In genomic region chr10:95819620-95820329, GRCh38 we compare ENCODE assay signal across 16 cellular contexts.
DNase-seq lines count a peak whose midpoint lies in the region; ATAC-seq and TF ChIP-seq lines count a peak whose summit lies in the region.
"Had no signal": no experiment of that assay in that cellular context is flagged by ENCODE, and none has a peak within 500 bp of the region (broad histone marks: within the 10 kb centered on the region; RNA-seq: fewer than 3 reads in every experiment).

No MANE protein-coding gene starts in this region.

- H3K27me3 ChIP-seq in heart right ventricle, result peaks cover 0 to 4% (median 0%) of the 10 kb centered on the region in 7 donors
- H3K27me3 ChIP-seq in SJSA1 (replicated peaks), result no peaks in the 10 kb centered on the region
- no peaks in the 10 kb centered on the region for H3K27me3 ChIP-seq in upper lobe of right lung
- H3K27me3 ChIP-seq: cardiac muscle cell, ovary had no signal

- peak in 1 of 8 donors; percentile 45 for ATAC-seq in heart right ventricle
- ATAC-seq in left ventricle myocardium superior, result no peak
- no peak for ATAC-seq in upper lobe of right lung
- ATAC-seq in HG03460 (IDR thresholded peaks at IDR 0.05; ENCODE audit: unreplicated experiment), result no peak
- no peak for ATAC-seq in GM19455 (IDR thresholded peaks at IDR 0.05; ENCODE audit: unreplicated experiment)

- DNase-seq in heart right ventricle (no peak), left ventricle myocardium superior (no peak), SJSA1 (ENCODE audit: low read depth in 1 of 2, low spot score in 2 of 2) (peak in 1 of 2 experiments; percentile 26), fibroblast of the aortic adventitia (ENCODE audit: low read depth) (peak; percentile 36), upper lobe of right lung (no peak), NCI-H510A treated with DMSO at 0.1 percent for 48 hours (lab: John Stamatoyannopoulos, UW) (no peak)
- DNase-seq: activated CD4-positive, alpha-beta T cell treated with anti-CD3 and anti-CD28 coated beads for 48 hours; DND-41; H9; MM.1S; NCI-H2171; ovary had no signal

- H3K4me3 ChIP-seq in heart right ventricle (no peak overlapping the region), SJSA1 (no peak overlapping the region), fibroblast of the aortic adventitia (ENCODE audit: low read depth, low read length) (no peak overlapping the region), upper lobe of right lung (no peak overlapping the region)
- H3K4me3 ChIP-seq: cardiac muscle cell, lung, ovary had no signal

- H3K4me1 ChIP-seq in heart right ventricle (peaks cover 0 to 55% (median 20%) of the 10 kb centered on the region in 9 donors), SJSA1 (replicated peaks) (peaks cover 25% of the 10 kb centered on the region), upper lobe of right lung (peaks cover 11% of the 10 kb centered on the region)

- H3K27ac ChIP-seq in heart right ventricle (peak overlapping the region in 6 of 10 donors; percentile 25 to 51 (median 46)), SJSA1 (peak overlapping the region; percentile 45), upper lobe of right lung (peak overlapping the region; percentile 24)
- H3K27ac ChIP-seq: cardiac muscle cell, ovary had no signal

- intact Hi-C loops in heart right ventricle (cut with DNase I) (loop anchor here in 2 of 10 donors (5.0 kb wide), 2 partner anchors 52 to 77 kb away; no protein-coding TSS in a partner anchor), left ventricle myocardium superior (cut with micrococcal nuclease) (no loop called here), upper lobe of right lung (cut with DNase I) (no loop called here)

- TF ChIP-seq CTCF in heart right ventricle (IDR thresholded peaks at IDR 0.05) (no peak), fibroblast of the aortic adventitia (IDR thresholded peaks at IDR 0.05; ENCODE audit: insufficient read depth, low read length) (no peak), upper lobe of right lung (IDR thresholded peaks at IDR 0.05) (no peak)

- peaks cover 0 to 7% (median 0%) of the 10 kb centered on the region in 11 donors for H3K9me3 ChIP-seq in heart right ventricle
- H3K9me3 ChIP-seq in SJSA1 (replicated peaks), result no peaks in the 10 kb centered on the region
- no peaks in the 10 kb centered on the region for H3K9me3 ChIP-seq in upper lobe of right lung
- H3K9me3 ChIP-seq: ovary had no signal

- whole genome bisulfite sequencing in heart right ventricle, 2 donors, result 48 to 50% methylated on average over 2 of the region's 2 CpGs

- H3K36me3 ChIP-seq in heart right ventricle (no peaks in the 10 kb centered on the region), SJSA1 (no peaks in the 10 kb centered on the region), upper lobe of right lung (no peaks in the 10 kb centered on the region)
- H3K36me3 ChIP-seq: cardiac muscle cell, ovary had no signal
